ENCODE assay signal across 14 cellular contexts in the genomic region with DNA sequence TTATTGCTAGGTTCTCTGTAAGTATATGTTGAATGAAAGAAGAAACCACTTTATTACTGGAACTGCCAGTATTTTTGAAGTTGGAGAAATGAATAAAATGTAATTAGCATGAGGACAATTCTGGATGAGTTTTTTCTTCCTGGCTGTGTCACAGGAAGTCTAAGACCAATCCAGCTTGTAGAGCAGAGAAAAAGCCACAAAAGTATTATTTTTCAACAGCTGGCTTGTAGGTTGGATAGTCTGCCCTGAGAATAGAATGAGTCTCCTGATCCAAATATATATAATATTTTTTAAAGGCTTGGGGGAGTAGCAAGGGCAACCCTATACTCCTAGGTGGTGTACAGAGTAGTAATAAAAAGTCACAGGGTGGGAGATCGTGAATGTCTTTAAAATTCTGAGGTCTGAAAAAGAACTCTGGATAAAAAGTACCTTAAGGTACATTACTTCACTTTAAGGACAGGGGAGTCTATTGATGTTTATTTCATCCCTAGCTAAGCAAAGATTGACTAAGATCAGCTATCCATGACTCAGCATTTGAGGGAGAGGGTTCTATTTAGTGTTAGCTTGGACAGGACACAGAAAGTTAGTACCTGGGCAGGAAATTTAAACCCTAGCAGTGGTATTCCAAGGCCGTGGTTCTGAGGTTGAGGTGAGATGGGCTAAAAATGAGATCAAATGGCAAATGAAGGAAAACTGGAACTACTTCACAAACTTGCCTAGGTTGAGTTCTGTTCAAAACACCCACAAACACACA. TPM values are rescaled to one million over a fixed set of nuclear protein-coding genes. Genes with fewer than 3 reads are reported as not detected.
DNase-seq lines count a peak whose midpoint lies in the region; ATAC-seq and TF ChIP-seq lines count a peak whose summit lies in the region.
"Had no signal": no experiment of that assay in that cellular context is flagged by ENCODE, and none has a peak within 500 bp of the region (broad histone marks: within the 10 kb centered on the region; RNA-seq: fewer than 3 reads in every experiment).

No MANE protein-coding gene starts in this region.

- H3K27me3 ChIP-seq in AG04450 (ENCODE audit: control insufficient read depth, insufficient read depth, low read length) (no peaks in the 10 kb centered on the region), adipocyte (replicated peaks; ENCODE audit: control insufficient read depth, insufficient read depth, low read length) (no peaks in the 10 kb centered on the region), left ventricle myocardium inferior (ENCODE audit: low read depth) (no peaks in the 10 kb centered on the region), dorsolateral prefrontal cortex (no peaks in the 10 kb centered on the region)

- H3K27ac ChIP-seq in AG04450 (ENCODE audit: low read depth, low read length) (peak overlapping the region; percentile 40), left ventricle myocardium inferior (replicated peaks) (peak overlapping the region; percentile 60), dorsolateral prefrontal cortex (peak overlapping the region in 2 of 59 donors; percentile 5 to 16)

- CTCF ChIA-PET in AG04450 (lab: Charles Lee) = no interaction called here

- intact Hi-C loops in left ventricle myocardium inferior (cut with micrococcal nuclease) (no loop called here), dorsolateral prefrontal cortex (cut with DNase I) (no loop called here)

- no peak overlapping the region for H3K4me3 ChIP-seq in AG04450 (ENCODE audit: low read depth, low read length)
- peak overlapping the region; percentile 44 for H3K4me3 ChIP-seq in adipocyte (ENCODE audit: low read length)
- H3K4me3 ChIP-seq in left ventricle myocardium inferior = no peak overlapping the region
- no peak overlapping the region for H3K4me3 ChIP-seq in dorsolateral prefrontal cortex

- no peaks in the 10 kb centered on the region for H3K36me3 ChIP-seq in adipocyte (ENCODE audit: control insufficient read depth, insufficient read depth, low read length, severe bottlenecking)
- no peaks in the 10 kb centered on the region for H3K36me3 ChIP-seq in left ventricle myocardium inferior

- no peak overlapping the region for H3K4me3 Mint-ChIP-seq in progenitor cell of endocrine pancreas (ENCODE audit: low read depth)
- H3K4me3 Mint-ChIP-seq: naive thymus-derived CD4-positive, alpha-beta T cell had no signal

- no peaks in the 10 kb centered on the region for H3K36me3 Mint-ChIP-seq in progenitor cell of endocrine pancreas (ENCODE audit: insufficient read depth)
- H3K36me3 Mint-ChIP-seq: naive thymus-derived CD4-positive, alpha-beta T cell had no signal

- DNase-seq in AG04450 (ENCODE audit: low read depth, low spot score) (no peak), adipocyte (ENCODE audit: low read depth) (peak; percentile 42), left ventricle myocardium inferior (no peak), progenitor cell of endocrine pancreas (ENCODE audit: low spot score, unreplicated experiment) (no peak), T-helper 9 cell (no peak), dorsolateral prefrontal cortex (no peak)
- no peak for DNase-seq in stimulated activated CD8-positive, alpha-beta memory T cell treated with anti-CD3 and anti-CD28 coated beads, Interleukin-4, amount 100 ng/mL, for 48 hours
- DNase-seq: activated CD4-positive, alpha-beta T cell treated with anti-CD3 and anti-CD28 coated beads, Interleukin-2, amount 50 U/mL, for 4 hours; activated naive CD4-positive, alpha-beta T cell treated with Interleukin-2 at 50 U/mL for 16 hours; naive thymus-derived CD4-positive, alpha-beta T cell; NCI-H1694 treated with DMSO at 0.1 percent for 48 hours; NK-92 treated with Interleukin-12 subunit alpha and Interleukin-12 subunit beta, amount 100 ng/mL, for 24 hours; stimulated activated naive CD4-positive, alpha-beta T cell treated with Interleukin-2 at 50 U/mL for 16 hours had no signal

- H3K27ac Mint-ChIP-seq in progenitor cell of endocrine pancreas = peak overlapping the region; percentile 67

- no peaks in the 10 kb centered on the region for H3K9me3 Mint-ChIP-seq in progenitor cell of endocrine pancreas (ENCODE audit: low read depth)
- H3K9me3 Mint-ChIP-seq: naive thymus-derived CD4-positive, alpha-beta T cell had no signal

- no peaks in the 10 kb centered on the region for H3K9me3 ChIP-seq in AG04450 (ENCODE audit: control insufficient read depth, insufficient read depth, low read length)
- no peaks in the 10 kb centered on the region for H3K9me3 ChIP-seq in adipocyte (ENCODE audit: control insufficient read depth, low read length)
- H3K9me3 ChIP-seq in left ventricle myocardium inferior (replicated peaks) = no peaks in the 10 kb centered on the region

- peaks cover 68% of the 10 kb centered on the region for H3K4me1 ChIP-seq in adipocyte (ENCODE audit: control insufficient read depth, insufficient read depth, low read length)
- peaks cover 71% of the 10 kb centered on the region for H3K4me1 ChIP-seq in left ventricle myocardium inferior

- POLR2A ChIA-PET in AG04450 (lab: Yijun Ruan, JAX) = interaction anchor here (0.9 kb wide), 1 partner anchor 14 kb away, joined by 4 read pairs; no protein-coding TSS in a partner anchor

- H3K9ac ChIP-seq in adipocyte (ENCODE audit: low read length) = peak overlapping the region; percentile 76

- H3K27me3 Mint-ChIP-seq in progenitor cell of endocrine pancreas = no peaks in the 10 kb centered on the region

- H3K4me1 Mint-ChIP-seq in progenitor cell of endocrine pancreas (ENCODE audit: low read depth) = peaks cover 9% of the 10 kb centered on the region
- H3K4me1 Mint-ChIP-seq: naive thymus-derived CD4-positive, alpha-beta T cell had no signal

- TF ChIP-seq CTCF in AG04450 (IDR thresholded peaks at IDR 0.05; ENCODE audit: low read depth, low read length) (no peak), left ventricle myocardium inferior (IDR thresholded peaks at IDR 0.05; ENCODE audit: borderline replicate concordance) (no peak), progenitor cell of endocrine pancreas (IDR thresholded peaks at IDR 0.05; ENCODE audit: unreplicated experiment) (no peak), dorsolateral prefrontal cortex (IDR thresholded peaks at IDR 0.05 in 54 of 56, conservative IDR thresholded peaks at IDR 0.05 in 2 of 56; ENCODE audit: low read depth in 1 of 56, partially characterized antibody in 56 of 56) (no peak)

- no peak for ATAC-seq in HG03521 (IDR thresholded peaks at IDR 0.05; ENCODE audit: unreplicated experiment)
- ATAC-seq: naive thymus-derived CD4-positive, alpha-beta T cell had no signal

RNA-seq across cellular contexts. Expression of a gene that starts 31.7 kb away (rescaled TPM):
- 5.2 and 5.4 TPM in 2 replicates for polyA plus RNA-seq in AG04450 (2011; rRNA removed)
- polyA minus RNA-seq in AG04450 (2011; rRNA and poly(A)+ RNA removed) = 4.4 and 6.4 TPM in 2 replicates
- 44.0 TPM for total RNA-seq in left ventricle myocardium inferior
- 14.6 and 15.8 TPM in 2 replicates for total RNA-seq in progenitor cell of endocrine pancreas
- 10 to 100 TPM in 23 of 120 experiments, 1 to 10 TPM in 97; 2.6 to 13.9 (median 7.7) TPM for total RNA-seq in dorsolateral prefrontal cortex
